1 cellular context compared by ENCODE assay signal in the genomic region with DNA sequence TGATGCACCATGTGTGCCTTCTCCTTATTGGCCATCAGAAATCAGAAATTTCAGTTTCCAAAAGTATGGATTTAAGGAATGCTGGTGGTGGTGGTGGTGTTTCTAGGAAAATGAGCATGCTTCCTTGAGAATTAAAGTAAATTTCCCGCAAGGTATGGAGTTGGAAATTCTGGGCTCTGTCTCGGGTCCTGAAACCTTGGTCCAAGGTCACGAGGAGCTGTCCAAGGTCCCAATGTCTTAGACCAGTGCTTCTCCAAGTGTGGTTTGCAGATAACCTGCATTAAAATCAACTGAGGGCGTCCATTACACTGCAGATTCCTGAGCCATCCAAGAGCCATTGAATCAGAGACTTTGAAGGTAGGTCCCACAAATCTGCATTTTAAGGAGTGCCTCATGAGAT.
TF ChIP-seq lines count a peak whose summit lies in the region.

No MANE protein-coding gene starts in this region.

TF ChIP-seq in GM23338, 12 proteins besides CTCF, POLR2A, EP300 and RAD21 (continued from another document):
- TF ChIP-seq, protein P1, sequence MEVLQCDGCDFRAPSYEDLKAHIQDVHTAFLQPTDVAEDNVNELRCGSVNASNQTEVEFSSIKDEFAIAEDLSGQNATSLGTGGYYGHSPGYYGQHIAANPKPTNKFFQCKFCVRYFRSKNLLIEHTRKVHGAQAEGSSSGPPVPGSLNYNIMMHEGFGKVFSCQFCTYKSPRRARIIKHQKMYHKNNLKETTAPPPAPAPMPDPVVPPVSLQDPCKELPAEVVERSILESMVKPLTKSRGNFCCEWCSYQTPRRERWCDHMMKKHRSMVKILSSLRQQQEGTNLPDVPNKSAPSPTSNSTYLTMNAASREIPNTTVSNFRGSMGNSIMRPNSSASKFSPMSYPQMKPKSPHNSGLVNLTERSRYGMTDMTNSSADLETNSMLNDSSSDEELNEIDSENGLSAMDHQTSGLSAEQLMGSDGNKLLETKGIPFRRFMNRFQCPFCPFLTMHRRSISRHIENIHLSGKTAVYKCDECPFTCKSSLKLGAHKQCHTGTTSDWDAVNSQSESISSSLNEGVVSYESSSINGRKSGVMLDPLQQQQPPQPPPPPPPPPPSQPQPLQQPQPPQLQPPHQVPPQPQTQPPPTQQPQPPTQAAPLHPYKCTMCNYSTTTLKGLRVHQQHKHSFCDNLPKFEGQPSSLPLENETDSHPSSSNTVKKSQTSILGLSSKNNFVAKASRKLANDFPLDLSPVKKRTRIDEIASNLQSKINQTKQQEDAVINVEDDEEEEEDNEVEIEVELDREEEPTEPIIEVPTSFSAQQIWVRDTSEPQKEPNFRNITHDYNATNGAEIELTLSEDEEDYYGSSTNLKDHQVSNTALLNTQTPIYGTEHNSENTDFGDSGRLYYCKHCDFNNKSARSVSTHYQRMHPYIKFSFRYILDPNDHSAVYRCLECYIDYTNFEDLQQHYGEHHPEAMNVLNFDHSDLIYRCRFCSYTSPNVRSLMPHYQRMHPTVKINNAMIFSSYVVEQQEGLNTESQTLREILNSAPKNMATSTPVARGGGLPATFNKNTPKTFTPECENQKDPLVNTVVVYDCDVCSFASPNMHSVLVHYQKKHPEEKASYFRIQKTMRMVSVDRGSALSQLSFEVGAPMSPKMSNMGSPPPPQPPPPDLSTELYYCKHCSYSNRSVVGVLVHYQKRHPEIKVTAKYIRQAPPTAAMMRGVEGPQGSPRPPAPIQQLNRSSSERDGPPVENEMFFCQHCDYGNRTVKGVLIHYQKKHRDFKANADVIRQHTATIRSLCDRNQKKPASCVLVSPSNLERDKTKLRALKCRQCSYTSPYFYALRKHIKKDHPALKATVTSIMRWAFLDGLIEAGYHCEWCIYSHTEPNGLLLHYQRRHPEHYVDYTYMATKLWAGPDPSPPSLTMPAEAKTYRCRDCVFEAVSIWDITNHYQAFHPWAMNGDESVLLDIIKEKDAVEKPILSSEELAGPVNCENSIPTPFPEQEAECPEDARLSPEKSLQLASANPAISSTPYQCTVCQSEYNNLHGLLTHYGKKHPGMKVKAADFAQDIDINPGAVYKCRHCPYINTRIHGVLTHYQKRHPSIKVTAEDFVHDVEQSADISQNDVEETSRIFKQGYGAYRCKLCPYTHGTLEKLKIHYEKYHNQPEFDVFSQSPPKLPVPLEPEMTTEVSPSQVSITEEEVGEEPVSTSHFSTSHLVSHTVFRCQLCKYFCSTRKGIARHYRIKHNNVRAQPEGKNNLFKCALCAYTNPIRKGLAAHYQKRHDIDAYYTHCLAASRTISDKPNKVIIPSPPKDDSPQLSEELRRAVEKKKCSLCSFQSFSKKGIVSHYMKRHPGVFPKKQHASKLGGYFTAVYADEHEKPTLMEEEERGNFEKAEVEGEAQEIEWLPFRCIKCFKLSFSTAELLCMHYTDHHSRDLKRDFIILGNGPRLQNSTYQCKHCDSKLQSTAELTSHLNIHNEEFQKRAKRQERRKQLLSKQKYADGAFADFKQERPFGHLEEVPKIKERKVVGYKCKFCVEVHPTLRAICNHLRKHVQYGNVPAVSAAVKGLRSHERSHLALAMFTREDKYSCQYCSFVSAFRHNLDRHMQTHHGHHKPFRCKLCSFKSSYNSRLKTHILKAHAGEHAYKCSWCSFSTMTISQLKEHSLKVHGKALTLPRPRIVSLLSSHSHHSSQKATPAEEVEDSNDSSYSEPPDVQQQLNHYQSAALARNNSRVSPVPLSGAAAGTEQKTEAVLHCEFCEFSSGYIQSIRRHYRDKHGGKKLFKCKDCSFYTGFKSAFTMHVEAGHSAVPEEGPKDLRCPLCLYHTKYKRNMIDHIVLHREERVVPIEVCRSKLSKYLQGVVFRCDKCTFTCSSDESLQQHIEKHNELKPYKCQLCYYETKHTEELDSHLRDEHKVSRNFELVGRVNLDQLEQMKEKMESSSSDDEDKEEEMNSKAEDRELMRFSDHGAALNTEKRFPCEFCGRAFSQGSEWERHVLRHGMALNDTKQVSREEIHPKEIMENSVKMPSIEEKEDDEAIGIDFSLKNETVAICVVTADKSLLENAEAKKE (CRISPR knock-in tag; IDR thresholded peaks at IDR 0.05) = 0 out of 2 replicates have a peak, but pooled peaks have one; percentile 14
- TF ChIP-seq ZNF114 (CRISPR knock-in tag; IDR thresholded peaks at IDR 0.05) = no peak
- peak; percentile 47; the same call in 1 of the 2 replicates for TF ChIP-seq ZNF331 (CRISPR knock-in tag; IDR thresholded peaks at IDR 0.05; ENCODE audit: low read depth)
- peak; percentile 56 for TF ChIP-seq CREB1 (CRISPR knock-in tag; IDR thresholded peaks at IDR 0.05; ENCODE audit: low read depth)
- TF ChIP-seq EZH2phosphoT487 (IDR thresholded peaks at IDR 0.05; ENCODE audit: unreplicated experiment) = no peak
- TF ChIP-seq STAT1 (IDR thresholded peaks at IDR 0.05; ENCODE audit: unreplicated experiment) = no peak
